Comparison of ENCODE assay signal across 16 cellular contexts in the genomic region with DNA sequence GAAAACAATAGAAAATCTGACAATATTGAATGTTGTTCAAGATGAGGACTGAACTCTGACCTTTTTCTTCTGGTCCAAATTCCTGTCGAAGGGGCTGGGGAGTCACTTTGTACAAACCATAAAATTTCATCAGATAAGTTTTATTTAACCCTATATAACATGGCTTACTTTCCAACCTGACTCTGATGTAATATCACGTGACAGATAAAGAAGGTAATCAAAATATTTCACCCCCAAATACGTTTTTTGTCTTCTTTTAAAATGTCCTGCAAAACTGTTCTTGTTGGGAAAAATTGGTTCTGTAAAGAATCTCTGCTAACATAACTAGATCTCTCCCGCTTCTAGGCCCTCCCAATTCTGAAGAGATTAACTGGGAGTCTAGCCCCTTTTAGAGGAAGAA.
DNase-seq lines count a peak whose midpoint lies in the region; TF ChIP-seq lines count a peak whose summit lies in the region.
"Had no signal": no experiment of that assay in that cellular context is flagged by ENCODE, and none has a peak within 500 bp of the region (broad histone marks: within the 10 kb centered on the region; RNA-seq: fewer than 3 reads in every experiment).

No MANE protein-coding gene starts in this region.

- no peak for TF ChIP-seq CTCF in endodermal cell (conservative IDR thresholded peaks at IDR 0.05)

- no peak overlapping the region for H3K4me3 Mint-ChIP-seq in activated CD4-positive, alpha-beta memory T cell treated with anti-CD3 and anti-CD28 coated beads for 36 hours
- no peak overlapping the region for H3K4me3 Mint-ChIP-seq in activated CD4-positive, alpha-beta memory T cell treated with anti-CD3 and anti-CD28 coated beads, Interleukin-2, amount 10 ng/mL, durations not matched to agents 7 days and 5 days
- no peak overlapping the region for H3K4me3 Mint-ChIP-seq in activated T-helper 2 cell treated with anti-CD3 and anti-CD28 coated beads, Interferon-gamma antibody, Interleukin-2, Interleukin-4, amounts not matched to agents 10 μg/mL and 5 μg/mL and 100 μg/mL, durations not matched to agents 14 hours and 24 hours and 36 hours (ENCODE audit: low read depth)
- H3K4me3 Mint-ChIP-seq in endodermal cell: no peak overlapping the region
- H3K4me3 Mint-ChIP-seq: CD14-positive monocyte; CD4-positive, alpha-beta memory T cell; H9 had no signal

- 86 to 98% methylated on average over 1 to 3 of the region's 4 CpGs for WGBS in endodermal cell (ENCODE audit: insufficient coverage in 1 of 2, insufficient read length in 1 of 2), 2 experiments

- peaks cover 20% of the 10 kb centered on the region for H3K9me3 Mint-ChIP-seq in activated CD4-positive, alpha-beta memory T cell treated with anti-CD3 and anti-CD28 coated beads for 36 hours
- H3K9me3 Mint-ChIP-seq in activated CD4-positive, alpha-beta memory T cell treated with anti-CD3 and anti-CD28 coated beads, Interleukin-2, amount 10 ng/mL, durations not matched to agents 7 days and 5 days: peaks cover 14% of the 10 kb centered on the region
- peaks cover 36% of the 10 kb centered on the region for H3K9me3 Mint-ChIP-seq in activated T-helper 2 cell treated with anti-CD3 and anti-CD28 coated beads, Interferon-gamma antibody, Interleukin-2, Interleukin-4, amounts not matched to agents 10 μg/mL and 5 μg/mL and 100 μg/mL, durations not matched to agents 14 hours and 24 hours and 36 hours
- peaks cover 19% of the 10 kb centered on the region for H3K9me3 Mint-ChIP-seq in endodermal cell

- POLR2A ChIA-PET in activated CD4-positive, alpha-beta memory T cell treated with anti-CD3 and anti-CD28 coated beads for 36 hours (lab: Charles Lee): no interaction called here
- POLR2A ChIA-PET in activated CD4-positive, alpha-beta memory T cell treated with anti-CD3 and anti-CD28 coated beads, Interleukin-2, amount 10 ng/mL, durations not matched to agents 7 days and 5 days (lab: Charles Lee): no interaction called here

- H3K9ac ChIP-seq in endodermal cell (ENCODE audit: extremely low read depth, low read length, poor library complexity, severe bottlenecking): no peak overlapping the region
- H3K9ac ChIP-seq: BLaER1 had no signal

- peaks cover 16% of the 10 kb centered on the region for H3K36me3 Mint-ChIP-seq in activated CD4-positive, alpha-beta memory T cell treated with anti-CD3 and anti-CD28 coated beads for 36 hours
- H3K36me3 Mint-ChIP-seq in activated CD4-positive, alpha-beta memory T cell treated with anti-CD3 and anti-CD28 coated beads, Interleukin-2, amount 10 ng/mL, durations not matched to agents 7 days and 5 days (ENCODE audit: low read depth): peaks cover 17% of the 10 kb centered on the region
- peaks cover 41% of the 10 kb centered on the region for H3K36me3 Mint-ChIP-seq in activated T-helper 2 cell treated with anti-CD3 and anti-CD28 coated beads, Interferon-gamma antibody, Interleukin-2, Interleukin-4, amounts not matched to agents 10 μg/mL and 5 μg/mL and 100 μg/mL, durations not matched to agents 14 hours and 24 hours and 36 hours (ENCODE audit: low read depth)
- peaks cover 11% of the 10 kb centered on the region for H3K36me3 Mint-ChIP-seq in endodermal cell (ENCODE audit: low read depth)
- H3K36me3 Mint-ChIP-seq: CD14-positive monocyte had no signal

- no peaks in the 10 kb centered on the region for H3K36me3 ChIP-seq in endodermal cell (ENCODE audit: control insufficient read depth, insufficient read depth, low read length)
- H3K36me3 ChIP-seq: BLaER1 had no signal

- intact Hi-C loops in activated CD4-positive, alpha-beta memory T cell treated with anti-CD3 and anti-CD28 coated beads for 36 hours (cut with micrococcal nuclease): loop anchor here (5.0 kb wide), 1 partner anchor 1386 kb away; no protein-coding TSS in a partner anchor
- intact Hi-C loops in activated T-helper 2 cell treated with anti-CD3 and anti-CD28 coated beads, Interferon-gamma antibody, Interleukin-2, Interleukin-4, amounts not matched to agents 10 μg/mL and 5 μg/mL and 100 μg/mL, durations not matched to agents 14 hours and 24 hours and 36 hours (cut with micrococcal nuclease): loop anchor here (10.0 kb wide), 1 partner anchor 786 kb away; no protein-coding TSS in a partner anchor

- no peaks in the 10 kb centered on the region for H3K27me3 ChIP-seq in endodermal cell (ENCODE audit: control insufficient read depth, insufficient read depth, low read length, poor library complexity, severe bottlenecking)
- H3K27me3 ChIP-seq: BLaER1 had no signal

- H3K4me1 Mint-ChIP-seq in activated CD4-positive, alpha-beta memory T cell treated with anti-CD3 and anti-CD28 coated beads for 36 hours (ENCODE audit: low read depth): peaks cover 38% of the 10 kb centered on the region
- peaks cover 28% of the 10 kb centered on the region for H3K4me1 Mint-ChIP-seq in activated CD4-positive, alpha-beta memory T cell treated with anti-CD3 and anti-CD28 coated beads, Interleukin-2, amount 10 ng/mL, durations not matched to agents 7 days and 5 days
- peaks cover 42% of the 10 kb centered on the region for H3K4me1 Mint-ChIP-seq in activated T-helper 2 cell treated with anti-CD3 and anti-CD28 coated beads, Interferon-gamma antibody, Interleukin-2, Interleukin-4, amounts not matched to agents 10 μg/mL and 5 μg/mL and 100 μg/mL, durations not matched to agents 14 hours and 24 hours and 36 hours (ENCODE audit: low read depth)
- H3K4me1 Mint-ChIP-seq in endodermal cell: peaks cover 11% of the 10 kb centered on the region
- H3K4me1 Mint-ChIP-seq: CD14-positive monocyte had no signal

- peaks cover 5% of the 10 kb centered on the region for H3K4me1 ChIP-seq in endodermal cell (ENCODE audit: control insufficient read depth, insufficient read depth, low read length)
- H3K4me1 ChIP-seq: BLaER1 had no signal

- CTCF ChIA-PET in activated CD4-positive, alpha-beta memory T cell treated with anti-CD3 and anti-CD28 coated beads for 36 hours (lab: Charles Lee): no interaction called here
- CTCF ChIA-PET in activated CD4-positive, alpha-beta memory T cell treated with anti-CD3 and anti-CD28 coated beads, Interleukin-2, amount 10 ng/mL, durations not matched to agents 7 days and 5 days (lab: Charles Lee): no interaction called here

- peaks cover 2% of the 10 kb centered on the region for H3K27me3 Mint-ChIP-seq in activated CD4-positive, alpha-beta memory T cell treated with anti-CD3 and anti-CD28 coated beads for 36 hours
- H3K27me3 Mint-ChIP-seq in activated CD4-positive, alpha-beta memory T cell treated with anti-CD3 and anti-CD28 coated beads, Interleukin-2, amount 10 ng/mL, durations not matched to agents 7 days and 5 days: no peaks in the 10 kb centered on the region
- no peaks in the 10 kb centered on the region for H3K27me3 Mint-ChIP-seq in activated T-helper 2 cell treated with anti-CD3 and anti-CD28 coated beads, Interferon-gamma antibody, Interleukin-2, Interleukin-4, amounts not matched to agents 10 μg/mL and 5 μg/mL and 100 μg/mL, durations not matched to agents 14 hours and 24 hours and 36 hours (ENCODE audit: low read depth)
- H3K27me3 Mint-ChIP-seq in endodermal cell (ENCODE audit: insufficient read depth): no peaks in the 10 kb centered on the region
- H3K27me3 Mint-ChIP-seq: CD4-positive, alpha-beta memory T cell had no signal

- peaks cover 21% of the 10 kb centered on the region for H3K9me3 ChIP-seq in endodermal cell (ENCODE audit: control insufficient read depth, low read length)
- H3K9me3 ChIP-seq: BLaER1 had no signal

- no peak overlapping the region for H3K27ac ChIP-seq in endodermal cell (ENCODE audit: low read depth, low read length)
- H3K27ac ChIP-seq: BLaER1 had no signal

- peak overlapping the region; percentile 2 for H3K27ac Mint-ChIP-seq in activated CD4-positive, alpha-beta memory T cell treated with anti-CD3 and anti-CD28 coated beads for 36 hours
- no peak overlapping the region for H3K27ac Mint-ChIP-seq in activated CD4-positive, alpha-beta memory T cell treated with anti-CD3 and anti-CD28 coated beads, Interleukin-2, amount 10 ng/mL, durations not matched to agents 7 days and 5 days
- H3K27ac Mint-ChIP-seq in activated T-helper 2 cell treated with anti-CD3 and anti-CD28 coated beads, Interferon-gamma antibody, Interleukin-2, Interleukin-4, amounts not matched to agents 10 μg/mL and 5 μg/mL and 100 μg/mL, durations not matched to agents 14 hours and 24 hours and 36 hours: peak overlapping the region; percentile 98
- no peak overlapping the region for H3K27ac Mint-ChIP-seq in endodermal cell
- H3K27ac Mint-ChIP-seq: CD14-positive monocyte; CD4-positive, alpha-beta memory T cell; H9 had no signal

- peak overlapping the region; percentile 44 for H3K4me3 ChIP-seq in endodermal cell (ENCODE audit: low read length)
- H3K4me3 ChIP-seq: BLaER1 had no signal

- no peak for DNase-seq in activated CD4-positive, alpha-beta memory T cell treated with anti-CD3 and anti-CD28 coated beads for 36 hours
- no peak for DNase-seq in activated CD4-positive, alpha-beta memory T cell treated with anti-CD3 and anti-CD28 coated beads, Interleukin-2, amount 10 ng/mL, durations not matched to agents 7 days and 5 days
- DNase-seq in NCI-H69 (lab: John Stamatoyannopoulos, UW): peak; percentile 26
- DNase-seq in activated T-helper 2 cell treated with anti-CD3 and anti-CD28 coated beads, Interferon-gamma antibody, Interleukin-2, Interleukin-4, amounts not matched to agents 10 μg/mL and 5 μg/mL and 100 μg/mL, durations not matched to agents 14 hours and 24 hours and 36 hours (ENCODE audit: low spot score): no peak
- DNase-seq in endodermal cell: no peak
- no peak for DNase-seq in NCI-H1694 (lab: John Stamatoyannopoulos, UW)
- no peak for DNase-seq in T-helper 2 cell
- no peak for DNase-seq in activated T-cell treated with anti-CD3 and anti-CD28 coated beads for 4 hours
- DNase-seq: 8988T; Calu3; CD4-positive, alpha-beta memory T cell; DMS79 treated with DMSO at 0.1 percent for 48 hours; GF-D8; H9 had no signal

Comparison
In these comparisons a context has a peak if more than half of its experiments do, and no peak if none do; other contexts are left out.
1. H3K27ac Mint-ChIP-seq: peak in activated CD4-positive, alpha-beta memory T cell treated with anti-CD3 and anti-CD28 coated beads for 36 hours (single experiment) and activated T-helper 2 cell treated with anti-CD3 and anti-CD28 coated beads, Interferon-gamma antibody, Interleukin-2, Interleukin-4, amounts not matched to agents 10 μg/mL and 5 μg/mL and 100 μg/mL, durations not matched to agents 14 hours and 24 hours and 36 hours (single experiment); none in activated CD4-positive, alpha-beta memory T cell treated with anti-CD3 and anti-CD28 coated beads, Interleukin-2, amount 10 ng/mL, durations not matched to agents 7 days and 5 days (single experiment) and endodermal cell (single experiment).